ENCODE assay signal across 8 cellular contexts in the genomic region with DNA sequence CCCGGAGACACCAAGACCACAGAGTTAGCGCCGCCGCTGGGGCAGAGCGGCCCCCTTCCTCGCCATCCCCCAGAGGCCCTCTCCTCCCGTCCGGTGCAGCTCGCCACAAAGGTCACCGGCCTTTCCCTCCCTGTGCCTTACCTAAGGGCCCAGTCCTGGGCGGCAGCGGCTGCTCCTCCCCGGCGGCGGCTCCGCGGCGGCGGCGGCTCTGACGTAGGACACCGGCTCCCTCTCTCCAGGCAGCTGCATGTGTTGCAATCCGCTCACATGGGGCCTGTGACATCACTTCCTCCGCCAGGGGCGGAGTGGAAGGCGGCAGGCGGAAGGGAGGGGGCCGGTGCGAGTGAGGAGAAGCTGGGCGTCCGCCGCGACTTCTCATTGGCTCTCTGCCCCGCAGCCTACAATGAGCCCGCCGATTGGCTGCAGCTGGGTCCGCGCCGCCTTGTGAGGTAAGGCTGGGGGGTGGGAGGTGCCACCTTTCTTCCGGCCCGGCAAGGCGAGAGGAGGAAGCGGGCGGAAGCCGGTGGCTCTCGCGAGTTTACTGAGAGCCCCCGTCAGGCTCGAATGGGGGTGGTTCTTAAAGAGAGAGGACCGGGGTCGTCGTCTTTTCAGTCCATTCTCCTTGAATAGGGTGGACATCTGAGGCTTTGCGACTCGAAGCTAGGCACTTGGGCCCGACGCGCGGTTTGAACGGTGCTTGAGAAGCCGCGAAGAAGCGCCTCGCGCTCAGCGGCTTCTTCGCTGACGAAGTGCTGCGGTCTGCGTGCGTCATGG. TPM values are rescaled to one million over a fixed set of nuclear protein-coding genes. Genes with fewer than 3 reads are reported as not detected.
A peak's percentile ranks its signal among the peaks of the same experiment; 100 is the strongest.
DNase-seq lines count a peak whose midpoint lies in the region; ATAC-seq, FAIRE-seq and TF ChIP-seq lines count a peak whose summit lies in the region.

A gene (minus strand): TSS at position 281 of the 774 bp plus-strand sequence. CDS start 318 bp downstream, outside the sequence.

- intact Hi-C loops in Right ventricle myocardium inferior (cut with DNase I) (loop anchor here (1.0 to 2.0 kb wide), 2 partner anchors 38 to 79 kb away; no protein-coding TSS in a partner anchor), pancreas (cut with DNase I) (no loop called here), tibial artery (cut with DNase I; ENCODE audit: low total_unique reads) (loop anchor here (2.0 kb wide), 1 partner anchor 78 kb away; a partner anchor contains a TSS)

- DNase-seq in GM12865 (ENCODE audit: low read depth) = peak; percentile 100
- peak; percentile 57 for DNase-seq in NCI-H1417 treated with DMSO at 0.1 percent for 48 hours (lab: John Stamatoyannopoulos, UW)
- peak; percentile 99 for DNase-seq in SW480 (ENCODE audit: low spot score)
- DNase-seq in activated naive CD8-positive, alpha-beta T cell treated with anti-CD3 and anti-CD28 coated beads, Interleukin-2, amount 50 U/mL, for 24 hours = peak; percentile 99
- peak; percentile 100 for DNase-seq in Right ventricle myocardium inferior (ENCODE audit: missing footprints)
- peak; percentile 99 to 100 (median 100) for DNase-seq in pancreas
- peak; percentile 100 for DNase-seq in tibial artery

- H3K4me1 ChIP-seq in pancreas (peaks cover 20 to 44% (median 31%) of the 10 kb centered on the region in 3 donors), tibial artery (peaks cover 0 to 75% (median 52%) of the 10 kb centered on the region in 4 donors)

- TF ChIP-seq CTCF in GM12865 (IDR thresholded peaks at IDR 0.05; ENCODE audit: insufficient read depth, low read depth, low read length, missing control alignments) (no peak), pancreas (IDR thresholded peaks at IDR 0.05) (no peak), tibial artery (IDR thresholded peaks at IDR 0.05) (peak in 1 of 2 experiments; percentile 18)

- H3K27ac ChIP-seq in pancreas (peak within 1 kb of the TSS; percentile 96 to 99 (median 98)), tibial artery (peak within 1 kb of the TSS; percentile 97 to 99)

- H3K27me3 ChIP-seq in pancreas = no peaks in the 10 kb centered on the region
- H3K27me3 ChIP-seq in tibial artery = no peaks in the 10 kb centered on the region

- H3K36me3 ChIP-seq in pancreas (no peaks in the 10 kb centered on the region), tibial artery (no peaks in the 10 kb centered on the region)

- H3K4me1 Mint-ChIP-seq in activated naive CD8-positive, alpha-beta T cell treated with anti-CD3 and anti-CD28 coated beads, Interleukin-2, amount 50 U/mL, for 24 hours = peaks cover 77% of the 10 kb centered on the region

- H3K27me3 Mint-ChIP-seq in activated naive CD8-positive, alpha-beta T cell treated with anti-CD3 and anti-CD28 coated beads, Interleukin-2, amount 50 U/mL, for 24 hours = no peaks in the 10 kb centered on the region

- peaks cover 59% of the 10 kb centered on the region for H3K36me3 Mint-ChIP-seq in activated naive CD8-positive, alpha-beta T cell treated with anti-CD3 and anti-CD28 coated beads, Interleukin-2, amount 50 U/mL, for 24 hours (ENCODE audit: low read depth)

- ATAC-seq in HG02763 (IDR thresholded peaks at IDR 0.05; ENCODE audit: unreplicated experiment) (peak; percentile 90), Right ventricle myocardium inferior (peak; percentile 96), pancreas (peak; percentile 89 to 95 (median 91))
- peak; percentile 94 for ATAC-seq in activated naive CD8-positive, alpha-beta T cell treated with anti-CD3 and anti-CD28 coated beads, Interleukin-2, amount 50 U/mL, for 24 hours

- no peaks in the 10 kb centered on the region for H3K9me3 Mint-ChIP-seq in activated naive CD8-positive, alpha-beta T cell treated with anti-CD3 and anti-CD28 coated beads, Interleukin-2, amount 50 U/mL, for 24 hours

- no peaks in the 10 kb centered on the region for H3K9me3 ChIP-seq in pancreas
- H3K9me3 ChIP-seq in tibial artery = no peaks in the 10 kb centered on the region

- peak; percentile 96 for FAIRE-seq in pancreas (lab: Jason Lieb, UNC)

- peak within 1 kb of the TSS; percentile 100 for H3K27ac Mint-ChIP-seq in activated naive CD8-positive, alpha-beta T cell treated with anti-CD3 and anti-CD28 coated beads, Interleukin-2, amount 50 U/mL, for 24 hours

- peak within 1 kb of the TSS; percentile 100 for H3K4me3 Mint-ChIP-seq in activated naive CD8-positive, alpha-beta T cell treated with anti-CD3 and anti-CD28 coated beads, Interleukin-2, amount 50 U/mL, for 24 hours

- 0% methylated on average over 64 to 70 of the region's 70 CpGs for WGBS in pancreas, 2 donors

- H3K4me3 ChIP-seq in GM12865 (ENCODE audit: low read depth, low read length) = peak within 1 kb of the TSS; percentile 98
- peak within 1 kb of the TSS; percentile 85 to 99 (median 92) for H3K4me3 ChIP-seq in pancreas
- peak within 1 kb of the TSS; percentile 73 to 77 for H3K4me3 ChIP-seq in tibial artery

RNA-seq across cellular contexts. Expression of the gene that starts here (rescaled TPM):
- total RNA-seq in Right ventricle myocardium inferior (90.6 TPM), pancreas (10 to 100 TPM; 29.9 to 54.0 (median 36.4) TPM)
- 10 to 100 TPM; 14.7 to 30.5 TPM for polyA plus RNA-seq in pancreas

Comparison
In these comparisons a context has a peak if more than half of its experiments do, and no peak if none do; other contexts are left out.
1. Peak in every context shown above with its lines: DNase-seq, ATAC-seq, H3K4me3 ChIP-seq and H3K27ac ChIP-seq.
2. intact Hi-C loops: an anchor here in Right ventricle myocardium inferior (1.0 to 2.0 kb wide) and tibial artery (2.0 kb wide); none called in pancreas.